In the genomic region with DNA sequence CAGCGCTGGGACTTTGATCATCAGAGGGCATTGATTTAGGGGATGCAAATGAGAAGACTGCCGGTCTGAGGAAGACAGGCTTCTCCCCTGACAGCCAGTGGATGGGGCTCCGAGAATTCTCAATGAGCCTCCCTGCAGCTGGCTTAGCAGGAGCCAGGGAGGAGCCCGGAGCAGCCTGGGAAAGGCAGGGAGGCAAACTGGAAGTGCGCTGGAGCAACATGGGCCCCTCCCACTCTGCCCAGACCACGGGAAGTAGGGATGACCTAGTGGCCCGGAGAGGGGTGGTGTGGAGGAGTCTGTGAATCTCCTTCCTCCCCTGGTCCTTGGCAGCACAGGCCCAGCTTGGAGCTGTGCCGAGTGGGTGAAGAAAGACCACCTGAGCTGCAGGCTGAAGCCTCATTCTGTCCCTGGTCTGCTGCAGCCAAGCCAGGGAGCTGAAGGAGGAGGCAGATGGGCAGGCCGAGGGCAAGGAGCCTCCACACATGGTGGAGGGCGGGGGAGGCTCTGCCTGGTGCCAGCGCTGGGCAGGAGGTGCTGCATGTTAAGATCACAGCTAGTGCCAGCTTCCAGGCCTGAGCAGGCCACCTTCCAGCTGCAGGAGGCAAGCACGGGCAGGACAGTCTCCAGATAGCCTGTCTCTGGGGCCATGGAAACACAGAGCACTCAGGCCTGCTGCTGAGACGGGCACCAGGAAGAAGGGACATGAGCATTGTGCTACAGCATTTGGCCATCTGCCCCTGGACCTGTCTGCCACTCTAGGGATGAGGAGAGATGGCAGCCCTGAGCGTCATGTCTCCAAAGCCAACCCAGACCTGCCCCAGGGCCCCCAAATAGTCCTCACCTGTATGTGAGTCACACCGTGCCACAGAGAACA, we compare ENCODE assay signal across 9 cellular contexts. TPM values are rescaled to one million over a fixed set of nuclear protein-coding genes. Genes with fewer than 3 reads are reported as not detected.
DNase-seq lines count a peak whose midpoint lies in the region; ATAC-seq and TF ChIP-seq lines count a peak whose summit lies in the region.
"Had no signal": no experiment of that assay in that cellular context is flagged by ENCODE, and none has a peak within 500 bp of the region (broad histone marks: within the 10 kb centered on the region; RNA-seq: fewer than 3 reads in every experiment).

No MANE protein-coding gene starts in this region.

- H3K79me1 ChIP-seq in mesenchymal stem cell (replicated peaks; ENCODE audit: low read length, poor library complexity, severe bottlenecking) = peaks cover 3% of the 10 kb centered on the region

- no peak overlapping the region for H2AK5ac ChIP-seq in mesenchymal stem cell (ENCODE audit: low read length, severe bottlenecking)

- no peak overlapping the region for H2BK5ac ChIP-seq in mesenchymal stem cell (ENCODE audit: low read depth, low read length, poor library complexity, severe bottlenecking)

- H2BK120ac ChIP-seq in mesenchymal stem cell (ENCODE audit: low read depth, low read length) = no peak overlapping the region

- no peak for TF ChIP-seq CTCF in colonic mucosa (IDR thresholded peaks at IDR 0.05)

- H3K36me3 ChIP-seq in colonic mucosa (no peaks in the 10 kb centered on the region), mesenchymal stem cell (ENCODE audit: control insufficient read depth in 1 of 2, insufficient read depth in 2 of 2, low read depth in 1 of 2, low read length in 2 of 2) (no peaks in the 10 kb centered on the region)
- H3K36me3 ChIP-seq: pancreas had no signal

- no peak overlapping the region for H3K4me2 ChIP-seq in mesenchymal stem cell (ENCODE audit: low read length, poor library complexity, severe bottlenecking)

- peak overlapping the region; percentile 10 to 77 for H3K18ac ChIP-seq in mesenchymal stem cell (ENCODE audit: low read depth in 1 of 2, low read length in 2 of 2)

- H4K8ac ChIP-seq in mesenchymal stem cell (ENCODE audit: low read length) = peak overlapping the region; percentile 92

- peaks cover 19% of the 10 kb centered on the region for H3K4me1 ChIP-seq in colonic mucosa
- H3K4me1 ChIP-seq in mesenchymal stem cell (ENCODE audit: control insufficient read depth, insufficient read depth, low read depth, low read length) = peaks cover 18% of the 10 kb centered on the region
- H3K4me1 ChIP-seq: pancreas had no signal

- no peak overlapping the region for H3K4ac ChIP-seq in mesenchymal stem cell (ENCODE audit: low read depth in 1 of 2, low read length in 2 of 2)

- peak overlapping the region in 1 of 2 experiments; percentile 59 for H2BK12ac ChIP-seq in mesenchymal stem cell (ENCODE audit: low read length in 2 of 2)

- intact Hi-C loops in colonic mucosa (cut with DNase I) = no loop called here

- H3K27me3 ChIP-seq in colonic mucosa (no peaks in the 10 kb centered on the region), mesenchymal stem cell (ENCODE audit: control insufficient read depth in 1 of 2, insufficient read depth in 1 of 2, low read length in 2 of 2) (peaks cover 0 to 4% of the 10 kb centered on the region in 2 experiments)
- H3K27me3 ChIP-seq: pancreas had no signal

- peak overlapping the region; percentile 16 for H3K27ac ChIP-seq in colonic mucosa
- H3K27ac ChIP-seq in mesenchymal stem cell (ENCODE audit: low read length, poor library complexity, severe bottlenecking) = no peak overlapping the region
- H3K27ac ChIP-seq: pancreas had no signal

- no peak overlapping the region for H3K4me3 Mint-ChIP-seq in activated T-helper 17 cell treated with anti-CD3 and anti-CD28 coated beads, Interleukin-2, amount 50 U/mL, for 72 hours
- no peak overlapping the region for H3K4me3 Mint-ChIP-seq in stimulated activated naive CD8-positive, alpha-beta T cell treated with anti-CD3 and anti-CD28 coated beads, Interleukin-15, amount 100 ng/mL, for 72 hours

- H3K27ac Mint-ChIP-seq in activated T-helper 17 cell treated with anti-CD3 and anti-CD28 coated beads, Interleukin-2, amount 50 U/mL, for 72 hours = no peak overlapping the region
- H3K27ac Mint-ChIP-seq in stimulated activated naive CD8-positive, alpha-beta T cell treated with anti-CD3 and anti-CD28 coated beads, Interleukin-15, amount 100 ng/mL, for 72 hours = no peak overlapping the region

- ATAC-seq in HG02938 (IDR thresholded peaks at IDR 0.05; ENCODE audit: unreplicated experiment) (no peak), GM21529 (IDR thresholded peaks at IDR 0.05; ENCODE audit: unreplicated experiment) (no peak)
- no peak for ATAC-seq in activated T-helper 17 cell treated with anti-CD3 and anti-CD28 coated beads, Interleukin-2, amount 50 U/mL, for 72 hours (replicated peaks)
- no peak for ATAC-seq in stimulated activated naive CD8-positive, alpha-beta T cell treated with anti-CD3 and anti-CD28 coated beads, Interleukin-15, amount 100 ng/mL, for 72 hours

- peak overlapping the region; percentile 65 for H2AFZ ChIP-seq in mesenchymal stem cell (ENCODE audit: low read depth, low read length)

- H3K4me1 Mint-ChIP-seq in activated T-helper 17 cell treated with anti-CD3 and anti-CD28 coated beads, Interleukin-2, amount 50 U/mL, for 72 hours = no peaks in the 10 kb centered on the region
- no peaks in the 10 kb centered on the region for H3K4me1 Mint-ChIP-seq in stimulated activated naive CD8-positive, alpha-beta T cell treated with anti-CD3 and anti-CD28 coated beads, Interleukin-15, amount 100 ng/mL, for 72 hours

- DNase-seq in AG08396 (ENCODE audit: low spot score) = peak; percentile 46
- DNase-seq in NCI-H2196 (lab: John Stamatoyannopoulos, UW; ENCODE audit: unreplicated experiment) = peak; percentile 83
- peak; percentile 68 for DNase-seq in colonic mucosa
- DNase-seq in mesenchymal stem cell = peak; percentile 44
- DNase-seq in stimulated activated naive CD8-positive, alpha-beta T cell treated with anti-CD3 and anti-CD28 coated beads, Interleukin-15, amount 100 ng/mL, for 72 hours = no peak

- H4K91ac ChIP-seq in mesenchymal stem cell (ENCODE audit: low read length) = peak overlapping the region; percentile 29

- H3K9ac ChIP-seq in colonic mucosa (ENCODE audit: low read depth in 2 of 2, low read length in 2 of 2) = peak overlapping the region; percentile 35 to 68
- peak overlapping the region; percentile 41 for H3K9ac ChIP-seq in mesenchymal stem cell (ENCODE audit: low read length)

- peak overlapping the region in 1 of 2 experiments; percentile 19 for H3K14ac ChIP-seq in mesenchymal stem cell (ENCODE audit: low read length in 2 of 2)

- H3K27me3 Mint-ChIP-seq in activated T-helper 17 cell treated with anti-CD3 and anti-CD28 coated beads, Interleukin-2, amount 50 U/mL, for 72 hours = no peaks in the 10 kb centered on the region
- H3K27me3 Mint-ChIP-seq in stimulated activated naive CD8-positive, alpha-beta T cell treated with anti-CD3 and anti-CD28 coated beads, Interleukin-15, amount 100 ng/mL, for 72 hours = no peaks in the 10 kb centered on the region

- H3K9me3 ChIP-seq in colonic mucosa = no peaks in the 10 kb centered on the region
- no peaks in the 10 kb centered on the region for H3K9me3 ChIP-seq in mesenchymal stem cell (ENCODE audit: control insufficient read depth, low read length)
- H3K9me3 ChIP-seq: pancreas had no signal

- H3K4me3 ChIP-seq in colonic mucosa (no peak overlapping the region), mesenchymal stem cell (ENCODE audit: insufficient read depth in 1 of 2, low read depth in 1 of 2, low read length in 2 of 2) (no peak overlapping the region)
- H3K4me3 ChIP-seq: pancreas had no signal

- no peak overlapping the region for H2BK15ac ChIP-seq in mesenchymal stem cell (ENCODE audit: low read depth, poor library complexity, severe bottlenecking)

- no peaks in the 10 kb centered on the region for H3K9me3 Mint-ChIP-seq in activated T-helper 17 cell treated with anti-CD3 and anti-CD28 coated beads, Interleukin-2, amount 50 U/mL, for 72 hours
- H3K9me3 Mint-ChIP-seq in stimulated activated naive CD8-positive, alpha-beta T cell treated with anti-CD3 and anti-CD28 coated beads, Interleukin-15, amount 100 ng/mL, for 72 hours = no peaks in the 10 kb centered on the region

- 44% methylated on average over 15 of the region's 15 CpGs for WGBS in mesenchymal stem cell

- H3K23ac ChIP-seq in mesenchymal stem cell (ENCODE audit: low read length in 2 of 2) = no peak overlapping the region

- H3K36me3 Mint-ChIP-seq in activated T-helper 17 cell treated with anti-CD3 and anti-CD28 coated beads, Interleukin-2, amount 50 U/mL, for 72 hours (ENCODE audit: low read depth) = no peaks in the 10 kb centered on the region

RNA-seq across cellular contexts. Expression of gene CLSTN1, which starts 12.2 kb away (rescaled TPM):
- total RNA-seq in colonic mucosa = 100 to 1,000 TPM; 215 to 226 TPM
- polyA plus RNA-seq in mesenchymal stem cell (2013, experiment 1 of 2) = 81.8 TPM
- 79.6 TPM for polyA plus RNA-seq in mesenchymal stem cell (2013, experiment 2 of 2)
- 10 to 100 TPM; 41.7 to 55.5 TPM for total RNA-seq in activated T-helper 17 cell treated with anti-CD3 and anti-CD28 coated beads, Interleukin-2, amount 50 U/mL, for 72 hours

Comparison
In these comparisons a context has a peak if more than half of its experiments do, and no peak if none do; other contexts are left out.
1. DNase-seq: peak in AG08396 (single experiment), NCI-H2196 (single experiment), colonic mucosa (single experiment) and mesenchymal stem cell (single experiment); none in stimulated activated naive CD8-positive, alpha-beta T cell treated with anti-CD3 and anti-CD28 coated beads, Interleukin-15, amount 100 ng/mL, for 72 hours (0 of 2).